In the genomic region with DNA sequence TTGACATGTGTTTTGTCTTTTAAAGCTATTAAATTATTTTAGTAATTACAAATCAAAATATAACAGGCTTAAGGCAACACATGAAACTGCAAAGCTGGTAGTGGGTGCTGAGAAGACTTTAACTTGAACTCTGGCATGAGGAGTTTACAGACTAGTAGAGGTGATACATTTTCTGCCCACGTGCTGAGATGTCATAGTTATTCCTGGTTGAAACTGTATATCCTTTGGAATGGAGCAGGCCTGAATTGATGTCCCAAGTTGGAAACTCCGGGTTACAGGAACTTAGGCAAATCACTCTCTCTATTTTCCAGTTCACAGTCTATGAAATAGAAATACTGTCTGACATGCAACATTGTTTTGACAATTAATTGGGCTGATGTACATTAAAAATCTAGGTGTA, we compare ENCODE assay signal across 9 cellular contexts.
"Had no signal": no experiment of that assay in that cellular context is flagged by ENCODE, and none has a peak within 500 bp of the region (broad histone marks: within the 10 kb centered on the region; RNA-seq: fewer than 3 reads in every experiment).

No MANE protein-coding gene starts in this region.

- ATAC-seq: HCT116, HepG2 had no signal

- H3K36me3 ChIP-seq: HAP-1 had no signal

- H3K9ac ChIP-seq: GM23248 had no signal

- H3K27ac ChIP-seq: GM23248, HL-60 had no signal

- DNase-seq: GM23248, GOT3, H7, HFFc6, KBM-7 had no signal

- H3K4me3 ChIP-seq: GM23248, HAP-1 had no signal

- H3K4me1 ChIP-seq: HAP-1 had no signal

- H3K9me3 ChIP-seq: HAP-1 had no signal
